Comparison of ENCODE assay signal across 19 cellular contexts in the genomic region with DNA sequence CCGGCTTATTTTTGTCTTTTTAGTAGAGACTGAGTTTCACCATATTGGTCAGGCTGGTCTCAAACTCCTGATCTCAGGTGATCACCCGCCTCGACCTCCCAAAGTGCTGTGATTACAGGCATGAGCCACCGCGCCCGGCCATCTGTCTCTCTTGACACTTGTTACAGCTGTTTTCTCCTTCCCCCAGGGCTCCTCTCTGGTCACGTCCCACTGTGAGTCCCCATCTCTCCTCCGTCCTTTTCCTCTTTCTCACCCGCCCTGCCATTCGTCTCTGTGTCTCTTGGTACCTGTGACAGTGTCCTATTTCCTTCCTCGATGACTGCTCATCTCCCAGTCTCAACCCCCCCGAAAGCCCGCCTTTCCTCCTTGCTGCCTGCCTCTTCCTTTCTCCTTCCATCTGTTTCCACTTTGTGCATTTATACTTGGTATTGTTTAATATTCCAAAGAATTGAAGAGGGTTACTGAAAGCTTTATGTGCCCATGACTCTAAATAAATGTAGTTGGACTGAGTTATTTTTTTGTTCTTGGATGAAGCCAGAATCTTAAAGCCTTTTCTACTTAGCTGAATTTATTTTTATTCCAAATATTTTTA.
"Had no signal": no experiment of that assay in that cellular context is flagged by ENCODE, and none has a peak within 500 bp of the region (broad histone marks: within the 10 kb centered on the region; RNA-seq: fewer than 3 reads in every experiment).

No MANE protein-coding gene starts in this region.

- DNase-seq: activated gamma-delta T cell; activated T-cell treated with anti-CD3 and anti-CD28 coated beads, Interleukin-2, amount 50 U/mL, for 24 hours; amygdala; body of pancreas; dermis blood vessel endothelial cell; gastrocnemius medialis; left cardiac atrium; SK-N-SH; stimulated activated CD4-positive, alpha-beta T cell treated with anti-CD3 and anti-CD28 coated beads, Interleukin-2, amount 100 ng/mL, for 48 hours; stimulated activated naive B cell treated with anti-CD40 and anti-IgM and Interleukin-4, amounts not matched to agents 10 μg/mL and 1 μg/mL and 100 μg/mL, for 72 hours; substantia nigra; T-cell; T-helper 9 cell had no signal

- H3K27ac ChIP-seq: body of pancreas, gastrocnemius medialis, heart left ventricle, pancreas, tibial nerve had no signal

- H3K4me1 ChIP-seq: body of pancreas, pancreas had no signal

- ATAC-seq: body of pancreas; gastrocnemius medialis; heart left ventricle; left cardiac atrium; pancreas; stimulated activated naive B cell treated with anti-CD40 and anti-IgM and Interleukin-4, amounts not matched to agents 10 μg/mL and 1 μg/mL and 100 μg/mL, for 72 hours; T-cell had no signal

- H3K4me3 ChIP-seq: body of pancreas, gastrocnemius medialis, heart left ventricle, lung, pancreas, tibial nerve had no signal

- H3K9me3 Mint-ChIP-seq: activated T-cell treated with anti-CD3 and anti-CD28 coated beads, Interleukin-2, amount 50 U/mL, for 24 hours; neural crest cell; stimulated activated naive B cell treated with anti-CD40 and anti-IgM and Interleukin-4, amounts not matched to agents 10 μg/mL and 1 μg/mL and 100 μg/mL, for 72 hours; T-cell had no signal

- H3K27ac Mint-ChIP-seq: activated naive CD8-positive, alpha-beta T cell; activated T-cell treated with anti-CD3 and anti-CD28 coated beads, Interleukin-2, amount 50 U/mL, for 24 hours; stimulated activated naive B cell treated with anti-CD40 and anti-IgM and Interleukin-4, amounts not matched to agents 10 μg/mL and 1 μg/mL and 100 μg/mL, for 72 hours; T-cell had no signal

- H3K4me3 Mint-ChIP-seq: activated naive CD8-positive, alpha-beta T cell; activated T-cell treated with anti-CD3 and anti-CD28 coated beads, Interleukin-2, amount 50 U/mL, for 24 hours; neural crest cell; stimulated activated naive B cell treated with anti-CD40 and anti-IgM and Interleukin-4, amounts not matched to agents 10 μg/mL and 1 μg/mL and 100 μg/mL, for 72 hours; T-cell had no signal

- H3K9ac ChIP-seq: SK-N-SH had no signal

- H3K4me1 Mint-ChIP-seq: stimulated activated naive B cell treated with anti-CD40 and anti-IgM and Interleukin-4, amounts not matched to agents 10 μg/mL and 1 μg/mL and 100 μg/mL, for 72 hours; T-cell had no signal

- H3K27me3 Mint-ChIP-seq: activated naive CD8-positive, alpha-beta T cell; activated T-cell treated with anti-CD3 and anti-CD28 coated beads, Interleukin-2, amount 50 U/mL, for 24 hours; stimulated activated naive B cell treated with anti-CD40 and anti-IgM and Interleukin-4, amounts not matched to agents 10 μg/mL and 1 μg/mL and 100 μg/mL, for 72 hours had no signal

- H3K9me3 ChIP-seq: body of pancreas, gastrocnemius medialis, heart left ventricle, pancreas, SK-N-SH, tibial nerve had no signal

- H3K27me3 ChIP-seq: body of pancreas, gastrocnemius medialis, heart left ventricle, pancreas, tibial nerve had no signal

- H3K36me3 ChIP-seq: gastrocnemius medialis, pancreas had no signal
